6 cellular contexts compared by ENCODE assay signal in the genomic region with DNA sequence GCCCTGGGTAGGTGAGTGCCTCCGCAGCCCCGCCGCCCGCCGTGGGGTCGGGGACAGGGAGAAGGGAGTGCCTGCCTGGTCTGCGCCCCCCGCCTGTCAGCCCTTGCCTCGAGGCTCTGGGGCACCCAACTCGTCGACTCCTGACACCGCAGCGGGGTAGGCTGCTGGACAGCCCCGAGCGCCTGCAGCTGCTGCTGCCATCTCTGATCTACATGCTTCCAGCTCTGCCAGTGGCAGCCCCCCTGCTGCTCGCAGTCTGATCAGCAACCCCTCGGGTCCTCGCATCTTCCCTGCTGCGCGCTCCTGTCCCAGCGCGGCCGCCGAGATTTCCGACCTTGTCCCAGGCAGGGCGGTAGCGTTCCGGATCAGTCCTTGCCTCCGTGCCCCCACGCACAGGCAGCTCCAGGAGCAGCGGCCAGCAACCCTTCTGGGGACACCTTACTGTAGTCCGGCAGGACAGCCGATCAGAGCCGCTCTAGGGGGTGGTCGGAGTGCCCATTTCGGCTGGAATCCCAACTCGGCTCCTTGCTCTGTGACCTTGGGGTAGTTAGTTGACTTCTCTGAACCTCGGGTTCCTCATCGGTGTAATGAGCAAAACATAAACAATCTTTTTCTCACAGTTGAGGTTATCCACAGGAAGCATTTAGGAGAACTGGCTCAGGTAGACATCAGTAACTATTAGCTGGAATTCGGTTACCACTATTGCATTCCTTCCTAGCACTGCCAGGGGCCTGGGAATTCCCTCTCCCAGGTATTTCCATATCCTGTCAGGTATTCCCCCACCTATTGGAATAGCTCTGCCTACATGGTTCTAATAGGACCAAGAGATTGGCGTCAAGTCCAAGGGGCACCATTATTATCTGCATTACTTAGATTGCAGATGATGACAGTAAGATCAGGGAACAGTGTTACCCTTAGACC. TPM values are rescaled to one million over a fixed set of nuclear protein-coding genes. Genes with fewer than 3 reads are reported as not detected.
A peak's percentile ranks its signal among the peaks of the same experiment; 100 is the strongest.
DNase-seq lines count a peak whose midpoint lies in the region; ATAC-seq and TF ChIP-seq lines count a peak whose summit lies in the region.

No MANE protein-coding gene starts in this region.

- H3K27ac Mint-ChIP-seq in activated naive CD4-positive, alpha-beta T cell treated with anti-CD3 and anti-CD28 coated beads for 36 hours, result no peak overlapping the region
- no peak overlapping the region for H3K27ac Mint-ChIP-seq in activated naive CD4-positive, alpha-beta T cell treated with anti-CD3 and anti-CD28 coated beads, Interleukin-2, amount 50 U/mL, for 72 hours

- no peaks in the 10 kb centered on the region for H3K9me3 ChIP-seq in upper lobe of right lung

- peaks cover 14% of the 10 kb centered on the region for H3K4me1 ChIP-seq in upper lobe of right lung

- H3K36me3 Mint-ChIP-seq in activated naive CD4-positive, alpha-beta T cell treated with anti-CD3 and anti-CD28 coated beads for 36 hours (ENCODE audit: low read depth), result no peaks in the 10 kb centered on the region
- peaks cover 0 to 7% of the 10 kb centered on the region in 2 donors for H3K36me3 Mint-ChIP-seq in activated naive CD4-positive, alpha-beta T cell treated with anti-CD3 and anti-CD28 coated beads, Interleukin-2, amount 50 U/mL, for 72 hours

- peaks cover 78% of the 10 kb centered on the region for H3K27me3 Mint-ChIP-seq in activated naive CD4-positive, alpha-beta T cell treated with anti-CD3 and anti-CD28 coated beads for 36 hours (ENCODE audit: low read depth)

- H3K9me3 Mint-ChIP-seq in activated naive CD4-positive, alpha-beta T cell treated with anti-CD3 and anti-CD28 coated beads for 36 hours, result no peaks in the 10 kb centered on the region
- no peaks in the 10 kb centered on the region for H3K9me3 Mint-ChIP-seq in activated naive CD4-positive, alpha-beta T cell treated with anti-CD3 and anti-CD28 coated beads, Interleukin-2, amount 50 U/mL, for 72 hours

- no peak overlapping the region for H3K27ac ChIP-seq in upper lobe of right lung

- no peaks in the 10 kb centered on the region for H3K36me3 ChIP-seq in upper lobe of right lung

- peaks cover 88% of the 10 kb centered on the region for H3K27me3 ChIP-seq in upper lobe of right lung

- no peak for DNase-seq in activated naive CD4-positive, alpha-beta T cell treated with anti-CD3 and anti-CD28 coated beads for 36 hours
- no peak for DNase-seq in activated naive CD4-positive, alpha-beta T cell treated with anti-CD3 and anti-CD28 coated beads, Interleukin-2, amount 50 U/mL, for 72 hours (ENCODE audit: low spot score in 2 of 2)
- peak; percentile 58 for DNase-seq in left kidney (ENCODE audit: low read depth, low spot score)
- no peak for DNase-seq in upper lobe of right lung
- DNase-seq in HT-29 (ENCODE audit: low spot score), result no peak
- DNase-seq in activated CD8-positive, alpha-beta memory T cell treated with anti-CD3 and anti-CD28 coated beads, Interleukin-2, amount 50 U/mL, for 4 hours, result no peak

- H3K4me3 ChIP-seq in upper lobe of right lung, result peak overlapping the region; percentile 23

- TF ChIP-seq CTCF in upper lobe of right lung (IDR thresholded peaks at IDR 0.05), result no peak

- peak overlapping the region; percentile 10 for H3K4me3 Mint-ChIP-seq in activated naive CD4-positive, alpha-beta T cell treated with anti-CD3 and anti-CD28 coated beads for 36 hours

- intact Hi-C loops in activated naive CD4-positive, alpha-beta T cell treated with anti-CD3 and anti-CD28 coated beads for 36 hours (cut with micrococcal nuclease), result no loop called here
- intact Hi-C loops in upper lobe of right lung (cut with DNase I), result no loop called here

- no peak for ATAC-seq in activated naive CD4-positive, alpha-beta T cell treated with anti-CD3 and anti-CD28 coated beads, Interleukin-2, amount 50 U/mL, for 72 hours
- ATAC-seq in upper lobe of right lung, result no peak

- peaks cover 16% of the 10 kb centered on the region for H3K4me1 Mint-ChIP-seq in activated naive CD4-positive, alpha-beta T cell treated with anti-CD3 and anti-CD28 coated beads for 36 hours (ENCODE audit: low read depth)

- CTCF ChIA-PET in activated naive CD4-positive, alpha-beta T cell treated with anti-CD3 and anti-CD28 coated beads for 36 hours (lab: Charles Lee), result interaction anchor here (0.6 to 5.8 kb wide), 12 partner anchors 12 to 250 kb away, joined by 3 to 24 read pairs (median 5); no protein-coding TSS in a partner anchor

RNA-seq across cellular contexts. Expression of gene BCAN, which starts 0.6 kb away (rescaled TPM):
- total RNA-seq in activated naive CD4-positive, alpha-beta T cell treated with anti-CD3 and anti-CD28 coated beads for 36 hours, result not detected
- total RNA-seq in activated naive CD4-positive, alpha-beta T cell treated with anti-CD3 and anti-CD28 coated beads, Interleukin-2, amount 50 U/mL, for 72 hours, result not detected
- not detected for total RNA-seq in upper lobe of right lung
- not detected in 2 replicates for total RNA-seq in HT-29 (2014; rRNA removed; shearing (Covaris generic))

RNA-seq across cellular contexts. Expression of gene HAPLN2, which starts 23.3 kb away (rescaled TPM):
- total RNA-seq in activated naive CD4-positive, alpha-beta T cell treated with anti-CD3 and anti-CD28 coated beads for 36 hours, result under 1 TPM; 0.40 to 0.55 TPM
- total RNA-seq in activated naive CD4-positive, alpha-beta T cell treated with anti-CD3 and anti-CD28 coated beads, Interleukin-2, amount 50 U/mL, for 72 hours, result 1 to 10 TPM in 1 of 2 donors, not detected in 1; 3.8 TPM
- 0.78 TPM for total RNA-seq in upper lobe of right lung
- total RNA-seq in HT-29 (2014; rRNA removed; shearing (Covaris generic)), result 0.10 TPM in 1 of 2 replicates, not detected in the other

RNA-seq across cellular contexts. Expression of gene NES, which starts 34.7 kb away (rescaled TPM):
- total RNA-seq in activated naive CD4-positive, alpha-beta T cell treated with anti-CD3 and anti-CD28 coated beads for 36 hours, result not detected
- total RNA-seq in activated naive CD4-positive, alpha-beta T cell treated with anti-CD3 and anti-CD28 coated beads, Interleukin-2, amount 50 U/mL, for 72 hours, result not detected
- total RNA-seq in upper lobe of right lung, result 54.7 TPM
- 0.31 and 0.44 TPM in 2 replicates for total RNA-seq in HT-29 (2014; rRNA removed; shearing (Covaris generic))

RNA-seq across cellular contexts. Expression of gene GPATCH4, which starts 41.2 kb away (rescaled TPM):
- total RNA-seq in activated naive CD4-positive, alpha-beta T cell treated with anti-CD3 and anti-CD28 coated beads for 36 hours, result 10 to 100 TPM; 37.5 to 38.3 TPM
- total RNA-seq in activated naive CD4-positive, alpha-beta T cell treated with anti-CD3 and anti-CD28 coated beads, Interleukin-2, amount 50 U/mL, for 72 hours, result 10 to 100 TPM; 26.1 to 35.8 TPM
- total RNA-seq in upper lobe of right lung, result 22.4 TPM
- total RNA-seq in HT-29 (2014; rRNA removed; shearing (Covaris generic)), result 19.4 and 28.8 TPM in 2 replicates

RNA-seq across cellular contexts. Expression of gene NAXE, which starts 50.9 kb away (rescaled TPM):
- 10 to 100 TPM; 77.4 to 84.6 TPM for total RNA-seq in activated naive CD4-positive, alpha-beta T cell treated with anti-CD3 and anti-CD28 coated beads for 36 hours
- total RNA-seq in activated naive CD4-positive, alpha-beta T cell treated with anti-CD3 and anti-CD28 coated beads, Interleukin-2, amount 50 U/mL, for 72 hours, result 10 to 100 TPM; 71.4 to 95.1 TPM
- total RNA-seq in upper lobe of right lung, result 69.2 TPM
- 206 and 220 TPM in 2 replicates for total RNA-seq in HT-29 (2014; rRNA removed; shearing (Covaris generic))

Comparison
In these comparisons a context has a peak if more than half of its experiments do, and no peak if none do; other contexts are left out.
1. RNA of gene NES, which starts 34.7 kb away (total RNA-seq): 54.7 TPM in upper lobe of right lung (single experiment); 0.31 to 0.44 TPM in HT-29, not detected in activated naive CD4-positive, alpha-beta T cell treated with anti-CD3 and anti-CD28 coated beads for 36 hours and not detected in activated naive CD4-positive, alpha-beta T cell treated with anti-CD3 and anti-CD28 coated beads, Interleukin-2, amount 50 U/mL, for 72 hours; every median in the first group is over 10 times any median in the second.